Comparison of ENCODE assay signal across 20 cellular contexts in genomic region chr15:76566276-76566675, GRCh38.
DNase-seq lines count a peak whose midpoint lies in the region; ATAC-seq, FAIRE-seq and TF ChIP-seq lines count a peak whose summit lies in the region.
"Had no signal": no experiment of that assay in that cellular context is flagged by ENCODE, and none has a peak within 500 bp of the region (broad histone marks: within the 10 kb centered on the region; RNA-seq: fewer than 3 reads in every experiment).

No MANE protein-coding gene starts in this region.

- H3K4me1 ChIP-seq in fibroblast of lung (ENCODE audit: control insufficient read depth, extremely low read depth, insufficient read depth, low read length) = no peaks in the 10 kb centered on the region
- no peaks in the 10 kb centered on the region for H3K4me1 ChIP-seq in body of pancreas
- H3K4me1 ChIP-seq: breast epithelium, parathyroid adenoma, sigmoid colon, thyroid gland had no signal

- no peak overlapping the region for H3K4me2 ChIP-seq in fibroblast of lung (ENCODE audit: extremely low read depth, insufficient read depth, low read length)

- H3K27ac ChIP-seq in fibroblast of lung (ENCODE audit: insufficient read depth, low read length) (no peak overlapping the region), body of pancreas (no peak overlapping the region)
- H3K27ac ChIP-seq: breast epithelium, parathyroid adenoma, sigmoid colon, thyroid gland had no signal

- WGBS in body of pancreas, 2 donors = 80% methylated on average over 2 of the region's 2 CpGs

- DNase-seq in AG10803 (ENCODE audit: low read depth) = peak; percentile 9
- no peak for DNase-seq in GM19239 (ENCODE audit: insufficient read length, low spot score)
- DNase-seq in NCI-H460 (ENCODE audit: extremely low read depth, low read depth) = peak; percentile 2
- DNase-seq in fibroblast of lung (ENCODE audit: low read depth in 2 of 2) = peak; percentile 51 to 79
- no peak for DNase-seq in body of pancreas
- DNase-seq in KBM-7 = no peak
- DNase-seq in kidney tubule cell (ENCODE audit: low spot score) = no peak
- DNase-seq: activated naive CD8-positive, alpha-beta T cell treated with anti-CD3 and anti-CD28 coated beads for 36 hours; AML-193; dermis blood vessel endothelial cell; NCI-H2227 treated with DMSO at 0.1 percent for 48 hours; sigmoid colon; stimulated activated naive B cell treated with anti-CD40 and anti-IgM and Interleukin-4, amounts not matched to agents 10 μg/mL and 1 μg/mL and 100 μg/mL, for 72 hours; thyroid gland had no signal

- no peaks in the 10 kb centered on the region for H3K9me3 ChIP-seq in fibroblast of lung (ENCODE audit: control insufficient read depth, insufficient read depth, low read depth, low read length)
- H3K9me3 ChIP-seq in body of pancreas = no peaks in the 10 kb centered on the region
- H3K9me3 ChIP-seq: breast epithelium, thyroid gland had no signal

- in situ Hi-C loops in KBM-7 (cut with MboI; ENCODE audit: low pct_unique_long_range_greater_than_20kb, low sequenced_read_pairs) = no loop called here

- FAIRE-seq in GM19239 (lab: Jason Lieb, UNC) = peak; percentile 35
- FAIRE-seq: endothelial cell of umbilical vein, K562 had no signal

- TF ChIP-seq POLR2A in body of pancreas (IDR thresholded peaks at IDR 0.05) = no peak

- no peak for ATAC-seq in body of pancreas
- ATAC-seq: K562; left lobe of liver; natural killer cell treated with Interleukin-12 subunit alpha and Interleukin-12 subunit beta and Interleukin-15 and Interleukin-18, amount 100 ng/mL, for 72 hours; stimulated activated naive B cell treated with anti-CD40 and anti-IgM and Interleukin-4, amounts not matched to agents 10 μg/mL and 1 μg/mL and 100 μg/mL, for 72 hours had no signal

- H3K9ac ChIP-seq in fibroblast of lung (ENCODE audit: insufficient read depth, low read length) = no peak overlapping the region
- H3K9ac ChIP-seq: parathyroid adenoma had no signal

- H3K79me2 ChIP-seq in fibroblast of lung (ENCODE audit: control insufficient read depth, insufficient read depth, low read length) = no peaks in the 10 kb centered on the region
- H3K79me2 ChIP-seq: parathyroid adenoma had no signal

- intact Hi-C loops in body of pancreas (cut with DNase I) = no loop called here

- TF ChIP-seq CTCF in AG10803 (conservative IDR thresholded peaks at IDR 0.05; ENCODE audit: low read length) (no peak), fibroblast of lung (conservative IDR thresholded peaks at IDR 0.05 in 1 of 2, IDR thresholded peaks at IDR 0.05 in 1 of 2; ENCODE audit: low read depth in 1 of 2, low read length in 2 of 2) (no peak), body of pancreas (IDR thresholded peaks at IDR 0.05) (no peak)

- no peaks in the 10 kb centered on the region for H3K27me3 ChIP-seq in fibroblast of lung (ENCODE audit: control insufficient read depth, insufficient read depth, low read length)
- no peaks in the 10 kb centered on the region for H3K27me3 ChIP-seq in body of pancreas
- H3K27me3 ChIP-seq: breast epithelium, sigmoid colon, thyroid gland had no signal

- H3K4me3 ChIP-seq in AG10803 (ENCODE audit: low read length) = no peak overlapping the region
- H3K4me3 ChIP-seq in fibroblast of lung (replicated peaks in 1 of 4; ENCODE audit: control extremely low read depth in 1 of 4, insufficient read depth in 1 of 4, low read depth in 3 of 4, low read length in 4 of 4) = no peak overlapping the region
- no peak overlapping the region for H3K4me3 ChIP-seq in body of pancreas
- H3K4me3 ChIP-seq: breast epithelium, K562, sigmoid colon, thyroid gland had no signal

- H2AFZ ChIP-seq in fibroblast of lung (ENCODE audit: low read length) = no peak overlapping the region
- H2AFZ ChIP-seq: parathyroid adenoma had no signal

- H4K20me1 ChIP-seq in fibroblast of lung (ENCODE audit: control insufficient read depth, extremely low read depth, insufficient read depth, low read length) = no peaks in the 10 kb centered on the region

- H3K36me3 ChIP-seq in fibroblast of lung (ENCODE audit: control insufficient read depth, insufficient read depth, low read length) = no peaks in the 10 kb centered on the region
- H3K36me3 ChIP-seq in body of pancreas (replicated peaks in 1 of 2; ENCODE audit: insufficient read depth in 1 of 2, low read depth in 2 of 2) = no peaks in the 10 kb centered on the region
- H3K36me3 ChIP-seq: breast epithelium, sigmoid colon, thyroid gland had no signal

Comparison
In these comparisons a context has a peak if more than half of its experiments do, and no peak if none do; other contexts are left out.
1. DNase-seq: peak in AG10803 (single experiment), NCI-H460 (single experiment) and fibroblast of lung (2 of 2); none in GM19239 (single experiment), body of pancreas (0 of 4), KBM-7 (single experiment) and kidney tubule cell (single experiment).